ENCODE assay signal across 15 cellular contexts in genomic region chr3:72590732-72591192, GRCh38.
DNase-seq lines count a peak whose midpoint lies in the region; ATAC-seq, FAIRE-seq and TF ChIP-seq lines count a peak whose summit lies in the region.
"Had no signal": no experiment of that assay in that cellular context is flagged by ENCODE, and none has a peak within 500 bp of the region (broad histone marks: within the 10 kb centered on the region; RNA-seq: fewer than 3 reads in every experiment).

No MANE protein-coding gene starts in this region.

- H3K27me3 ChIP-seq in K562 (ENCODE audit: control insufficient read depth in 2 of 2, insufficient read depth in 2 of 2, low read length in 2 of 2) (no peaks in the 10 kb centered on the region), right lobe of liver (no peaks in the 10 kb centered on the region), small intestine (ENCODE audit: control insufficient read depth in 2 of 2, insufficient read depth in 2 of 2, low read length in 2 of 2) (no peaks in the 10 kb centered on the region)

- no peak for ATAC-seq in K562
- ATAC-seq in right lobe of liver = peak; percentile 89 to 95 (median 92)
- ATAC-seq in GM21515 (IDR thresholded peaks at IDR 0.05; ENCODE audit: unreplicated experiment) = no peak
- ATAC-seq: effector memory CD8-positive, alpha-beta T cell; natural killer cell treated with Interleukin-12 subunit alpha and Interleukin-12 subunit beta and Interleukin-15 and Interleukin-18, amount 100 ng/mL, for 72 hours had no signal

- BruUV-seq in K562 (replicated peaks; lab: Mats Ljungman, UMichigan) = no TSS peak

- TF ChIP-seq POLR2A in K562 (conservative IDR thresholded peaks at IDR 0.05) (no peak), right lobe of liver (IDR thresholded peaks at IDR 0.05) (no peak)

- H4K20me1 ChIP-seq in K562 (replicated peaks; ENCODE audit: control insufficient read depth, insufficient read depth, low read length) = no peaks in the 10 kb centered on the region

- no peak overlapping the region for H3K4me2 ChIP-seq in K562 (ENCODE audit: insufficient read depth, low read length)

- H3K4me1 ChIP-seq in K562 (replicated peaks in 1 of 2; ENCODE audit: control insufficient read depth in 2 of 2, insufficient read depth in 2 of 2, low read length in 2 of 2) (peaks cover 29 to 31% of the 10 kb centered on the region in 2 experiments; a peak in 4 of 5 replicates), right lobe of liver (peaks cover 0 to 29% (median 8%) of the 10 kb centered on the region in 4 donors), small intestine (ENCODE audit: control insufficient read depth in 2 of 2, insufficient read depth in 1 of 2, low read depth in 1 of 2, low read length in 1 of 2) (peaks cover 2 to 6% of the 10 kb centered on the region in 2 donors)

- H3K9me3 ChIP-seq in K562 (replicated peaks; ENCODE audit: control insufficient read depth, insufficient read depth, low read depth, low read length) (no peaks in the 10 kb centered on the region), right lobe of liver (no peaks in the 10 kb centered on the region), small intestine (ENCODE audit: control insufficient read depth, low read depth) (no peaks in the 10 kb centered on the region)
- H3K9me3 ChIP-seq: left ventricle myocardium inferior had no signal

- DNase-seq in HEK293T (ENCODE audit: extremely low spot score) (peak; percentile 21), K562 (ENCODE audit: extremely low read depth in 1 of 4, low spot score in 3 of 4) (no peak), right lobe of liver (peak; percentile 60 to 88 (median 80)), small intestine (peak; percentile 41), midbrain (lab: John Stamatoyannopoulos, UW) (no peak)
- no peak for DNase-seq in activated naive CD4-positive, alpha-beta T cell (lab: John Stamatoyannopoulos, UW)
- no peak for DNase-seq in stimulated activated CD4-positive, alpha-beta T cell treated with anti-CD3 and anti-CD28 coated beads, Interleukin-2, amount 100 ng/mL, for 24 hours
- DNase-seq: activated B cell treated with CpG ODN at 0.5 μM for 24 hours; effector memory CD8-positive, alpha-beta T cell; Karpas-422; NCI-H1417 treated with DMSO at 0.1 percent for 48 hours had no signal

- H3K36me3 ChIP-seq in K562 (ENCODE audit: control insufficient read depth, insufficient read depth, low read length) (no peaks in the 10 kb centered on the region), right lobe of liver (no peaks in the 10 kb centered on the region), small intestine (ENCODE audit: control insufficient read depth in 2 of 2, insufficient read depth in 2 of 2, low read length in 2 of 2) (no peaks in the 10 kb centered on the region)
- H3K36me3 ChIP-seq: left ventricle myocardium inferior had no signal

- no peak overlapping the region; a peak in 1 of 4 replicates for H3K9ac ChIP-seq in K562 (ENCODE audit: insufficient read depth in 1 of 2, low read depth in 2 of 2, low read length in 2 of 2)

- CTCF ChIA-PET in HEK293T (lab: Yijun Ruan, JAX) = interaction anchor here (0.6 kb wide), 2 partner anchors 13 to 732 kb away, joined by 3 to 5 read pairs; no protein-coding TSS in a partner anchor
- CTCF ChIA-PET in K562 (lab: Yijun Ruan, JAX; ENCODE audit: low intra/inter-chr PET ratio) = no interaction called here

- no peak for TF ChIP-seq RAD21 in K562 (CRISPR knock-in tag; conservative IDR thresholded peaks at IDR 0.05 in 1 of 2, IDR thresholded peaks at IDR 0.05 in 1 of 2)

- H3K79me2 ChIP-seq in K562 (ENCODE audit: control insufficient read depth, insufficient read depth, low read length) = no peaks in the 10 kb centered on the region

- no peak for TF ChIP-seq EP300 in K562 (IDR thresholded peaks at IDR 0.05; ENCODE audit: low read length)

- intact Hi-C loops in K562 (cut with micrococcal nuclease) = loop anchor here (5.0 kb wide), 1 partner anchor 143 kb away; the partner anchor contains the start of gene RYBP
- intact Hi-C loops in right lobe of liver (cut with DNase I) = no loop called here

- no peak overlapping the region for H3K27ac ChIP-seq in K562 (ENCODE audit: extremely low read depth, low read depth, low read length)
- H3K27ac ChIP-seq in right lobe of liver = peak overlapping the region; percentile 24 to 82 (median 61)
- H3K27ac ChIP-seq in small intestine (ENCODE audit: low read depth in 1 of 2, low read length in 1 of 2) = peak overlapping the region; percentile 34 to 62
- H3K27ac ChIP-seq: left ventricle myocardium inferior had no signal

- TF ChIP-seq CTCF in K562 (IDR thresholded peaks at IDR 0.05 in 2 of 3, conservative IDR thresholded peaks at IDR 0.05 in 1 of 3; ENCODE audit: insufficient read depth in 2 of 3, low read depth in 1 of 3, low read length in 3 of 3) (no peak), right lobe of liver (IDR thresholded peaks at IDR 0.05) (no peak)

- POLR2A ChIA-PET in HEK293T (lab: Yijun Ruan, JAX) = no interaction called here
- POLR2A ChIA-PET in K562 (lab: Yijun Ruan, JAX) = no interaction called here

- no peak overlapping the region for H3K4me3 ChIP-seq in K562
- no peak overlapping the region for H3K4me3 ChIP-seq in right lobe of liver
- no peak overlapping the region for H3K4me3 ChIP-seq in small intestine (ENCODE audit: low read depth in 1 of 2, low read length in 2 of 2)
- H3K4me3 ChIP-seq: left ventricle myocardium inferior had no signal

- WGBS in K562 (ENCODE audit: insufficient coverage, low coverage, missing lambda C conversion rate) = 61% methylated on average over 12 of the region's 12 CpGs
- WGBS in right lobe of liver (ENCODE audit: insufficient coverage, low coverage, low lambda C conversion rate, missing lambda C conversion rate) = 23% methylated on average over 11 of the region's 12 CpGs
- 41 to 61% (median 48%) methylated on average over 12 of the region's 12 CpGs for WGBS in small intestine, 3 donors

- peaks cover 4% of the 10 kb centered on the region for H3K9me1 ChIP-seq in K562 (ENCODE audit: control insufficient read depth, insufficient read depth, low read length)

- FAIRE-seq in K562 (lab: Jason Lieb, UNC) (no peak), small intestine (lab: Jason Lieb, UNC) (no peak)
- FAIRE-seq: GM18507 had no signal

- in situ Hi-C loops in K562 (cut with MboI) = no loop called here

- no peak overlapping the region for H2AFZ ChIP-seq in K562 (ENCODE audit: low read depth, low read length)

TF ChIP-seq in HEK293T, 16 proteins besides CTCF, POLR2A, EP300 and RAD21:
- TF ChIP-seq FOXA1 (IDR thresholded peaks at IDR 0.05) = no peak
- TF ChIP-seq ARNT (IDR thresholded peaks at IDR 0.05) = no peak
- TF ChIP-seq TARDBP (IDR thresholded peaks at IDR 0.05) = no peak

TF ChIP-seq in K562, 482 proteins besides CTCF, POLR2A, EP300 and RAD21:
- TF ChIP-seq CBFA2T2 (conservative IDR thresholded peaks at IDR 0.05) (no peak), NR2C1 (IDR thresholded peaks at IDR 0.05) (peak; percentile 51; the same call in 1 of the 2 replicates), NR2C1 (tag; IDR thresholded peaks at IDR 0.05) (peak; percentile 59), PHF21A (IDR thresholded peaks at IDR 0.05; ENCODE audit: borderline replicate concordance, low read depth) (no peak), E2F1 (CRISPR knock-in tag; IDR thresholded peaks at IDR 0.05) (no peak)
- TF ChIP-seq, protein P1, sequence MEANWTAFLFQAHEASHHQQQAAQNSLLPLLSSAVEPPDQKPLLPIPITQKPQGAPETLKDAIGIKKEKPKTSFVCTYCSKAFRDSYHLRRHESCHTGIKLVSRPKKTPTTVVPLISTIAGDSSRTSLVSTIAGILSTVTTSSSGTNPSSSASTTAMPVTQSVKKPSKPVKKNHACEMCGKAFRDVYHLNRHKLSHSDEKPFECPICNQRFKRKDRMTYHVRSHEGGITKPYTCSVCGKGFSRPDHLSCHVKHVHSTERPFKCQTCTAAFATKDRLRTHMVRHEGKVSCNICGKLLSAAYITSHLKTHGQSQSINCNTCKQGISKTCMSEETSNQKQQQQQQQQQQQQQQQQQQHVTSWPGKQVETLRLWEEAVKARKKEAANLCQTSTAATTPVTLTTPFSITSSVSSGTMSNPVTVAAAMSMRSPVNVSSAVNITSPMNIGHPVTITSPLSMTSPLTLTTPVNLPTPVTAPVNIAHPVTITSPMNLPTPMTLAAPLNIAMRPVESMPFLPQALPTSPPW (CRISPR knock-in tag; IDR thresholded peaks at IDR 0.05) = no peak
- TF ChIP-seq, protein P2, sequence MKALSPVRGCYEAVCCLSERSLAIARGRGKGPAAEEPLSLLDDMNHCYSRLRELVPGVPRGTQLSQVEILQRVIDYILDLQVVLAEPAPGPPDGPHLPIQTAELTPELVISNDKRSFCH (CRISPR knock-in tag; IDR thresholded peaks at IDR 0.05) = no peak
- TF ChIP-seq, protein P2 (tag; IDR thresholded peaks at IDR 0.05) = no peak

Comparison
In these comparisons a context has a peak if more than half of its experiments do, and no peak if none do; other contexts are left out.
1. DNase-seq: peak in HEK293T (single experiment), right lobe of liver (3 of 3) and small intestine (single experiment); none in K562 (0 of 4), activated naive CD4-positive, alpha-beta T cell (0 of 4), midbrain (single experiment) and stimulated activated CD4-positive, alpha-beta T cell treated with anti-CD3 and anti-CD28 coated beads, Interleukin-2, amount 100 ng/mL, for 24 hours (0 of 2).
2. ATAC-seq: peak in right lobe of liver (4 of 4); none in K562 (single experiment) and GM21515 (single experiment).